In genomic region chr4:153375303-153375702, GRCh38 we compare ENCODE assay signal across 1 cellular context.
TF ChIP-seq lines count a peak whose summit lies in the region.

No MANE protein-coding gene starts in this region.

TF ChIP-seq in K562, 482 proteins besides CTCF, POLR2A, EP300 and RAD21:
- TF ChIP-seq, protein P1, sequence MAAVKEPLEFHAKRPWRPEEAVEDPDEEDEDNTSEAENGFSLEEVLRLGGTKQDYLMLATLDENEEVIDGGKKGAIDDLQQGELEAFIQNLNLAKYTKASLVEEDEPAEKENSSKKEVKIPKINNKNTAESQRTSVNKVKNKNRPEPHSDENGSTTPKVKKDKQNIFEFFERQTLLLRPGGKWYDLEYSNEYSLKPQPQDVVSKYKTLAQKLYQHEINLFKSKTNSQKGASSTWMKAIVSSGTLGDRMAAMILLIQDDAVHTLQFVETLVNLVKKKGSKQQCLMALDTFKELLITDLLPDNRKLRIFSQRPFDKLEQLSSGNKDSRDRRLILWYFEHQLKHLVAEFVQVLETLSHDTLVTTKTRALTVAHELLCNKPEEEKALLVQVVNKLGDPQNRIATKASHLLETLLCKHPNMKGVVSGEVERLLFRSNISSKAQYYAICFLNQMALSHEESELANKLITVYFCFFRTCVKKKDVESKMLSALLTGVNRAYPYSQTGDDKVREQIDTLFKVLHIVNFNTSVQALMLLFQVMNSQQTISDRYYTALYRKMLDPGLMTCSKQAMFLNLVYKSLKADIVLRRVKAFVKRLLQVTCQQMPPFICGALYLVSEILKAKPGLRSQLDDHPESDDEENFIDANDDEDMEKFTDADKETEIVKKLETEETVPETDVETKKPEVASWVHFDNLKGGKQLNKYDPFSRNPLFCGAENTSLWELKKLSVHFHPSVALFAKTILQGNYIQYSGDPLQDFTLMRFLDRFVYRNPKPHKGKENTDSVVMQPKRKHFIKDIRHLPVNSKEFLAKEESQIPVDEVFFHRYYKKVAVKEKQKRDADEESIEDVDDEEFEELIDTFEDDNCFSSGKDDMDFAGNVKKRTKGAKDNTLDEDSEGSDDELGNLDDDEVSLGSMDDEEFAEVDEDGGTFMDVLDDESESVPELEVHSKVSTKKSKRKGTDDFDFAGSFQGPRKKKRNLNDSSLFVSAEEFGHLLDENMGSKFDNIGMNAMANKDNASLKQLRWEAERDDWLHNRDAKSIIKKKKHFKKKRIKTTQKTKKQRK (IDR thresholded peaks at IDR 0.05; ENCODE audit: borderline replicate concordance, low read depth, low read length) = no peak
- TF ChIP-seq ZBTB34 (CRISPR knock-in tag; IDR thresholded peaks at IDR 0.05) = no peak
- no peak for TF ChIP-seq POLR2G (IDR thresholded peaks at IDR 0.05; ENCODE audit: low read depth, low read length)
- TF ChIP-seq KLF10 (CRISPR knock-in tag; IDR thresholded peaks at IDR 0.05) = no peak
- TF ChIP-seq JUND (IDR thresholded peaks at IDR 0.05; ENCODE audit: borderline replicate concordance, low read depth, low read length) = no peak
- TF ChIP-seq JUND (tag; IDR thresholded peaks at IDR 0.05; ENCODE audit: borderline replicate concordance, low read depth, low read length) = no peak
- no peak for TF ChIP-seq BRD4 (IDR thresholded peaks at IDR 0.05)
- no peak for TF ChIP-seq ZNF449 (CRISPR knock-in tag; IDR thresholded peaks at IDR 0.05)
- TF ChIP-seq U2AF2 (optimal IDR thresholded peaks at IDR 0.05; ENCODE audit: low read depth, low read length) = no peak
- no peak for TF ChIP-seq RFX1 (IDR thresholded peaks at IDR 0.05)
- TF ChIP-seq, protein P2, sequence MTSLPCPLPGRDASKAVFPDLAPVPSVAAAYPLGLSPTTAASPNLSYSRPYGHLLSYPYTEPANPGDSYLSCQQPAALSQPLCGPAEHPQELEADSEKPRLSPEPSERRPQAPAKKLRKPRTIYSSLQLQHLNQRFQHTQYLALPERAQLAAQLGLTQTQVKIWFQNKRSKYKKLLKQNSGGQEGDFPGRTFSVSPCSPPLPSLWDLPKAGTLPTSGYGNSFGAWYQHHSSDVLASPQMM (CRISPR knock-in tag; IDR thresholded peaks at IDR 0.05) = no peak
- TF ChIP-seq, protein P3, sequence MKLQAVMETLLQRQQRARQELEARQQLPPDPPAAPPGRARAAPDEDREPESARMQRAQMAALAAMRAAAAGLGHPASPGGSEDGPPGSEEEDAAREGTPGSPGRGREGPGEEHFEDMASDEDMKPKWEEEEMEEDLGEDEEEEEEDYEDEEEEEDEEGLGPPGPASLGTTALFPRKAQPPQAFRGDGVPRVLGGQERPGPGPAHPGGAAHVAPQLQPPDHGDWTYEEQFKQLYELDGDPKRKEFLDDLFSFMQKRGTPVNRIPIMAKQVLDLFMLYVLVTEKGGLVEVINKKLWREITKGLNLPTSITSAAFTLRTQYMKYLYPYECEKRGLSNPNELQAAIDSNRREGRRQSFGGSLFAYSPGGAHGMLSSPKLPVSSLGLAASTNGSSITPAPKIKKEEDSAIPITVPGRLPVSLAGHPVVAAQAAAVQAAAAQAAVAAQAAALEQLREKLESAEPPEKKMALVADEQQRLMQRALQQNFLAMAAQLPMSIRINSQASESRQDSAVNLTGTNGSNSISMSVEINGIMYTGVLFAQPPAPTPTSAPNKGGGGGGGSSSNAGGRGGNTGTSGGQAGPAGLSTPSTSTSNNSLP (IDR thresholded peaks at IDR 0.05; ENCODE audit: borderline replicate concordance, low read depth, low read length) = no peak
- TF ChIP-seq MIER1 (IDR thresholded peaks at IDR 0.05; ENCODE audit: low read depth) = no peak
- TF ChIP-seq YY1 (IDR thresholded peaks at IDR 0.05; ENCODE audit: borderline replicate concordance in 1 of 3, control insufficient read depth in 1 of 3, extremely low read depth in 1 of 3, insufficient read depth in 3 of 3, insufficient read length in 1 of 3, insufficient replicate concordance in 2 of 3, low read depth in 1 of 3, low read length in 2 of 3) = no peak
- no peak for TF ChIP-seq KLF16 (IDR thresholded peaks at IDR 0.05)
- TF ChIP-seq, protein P4, sequence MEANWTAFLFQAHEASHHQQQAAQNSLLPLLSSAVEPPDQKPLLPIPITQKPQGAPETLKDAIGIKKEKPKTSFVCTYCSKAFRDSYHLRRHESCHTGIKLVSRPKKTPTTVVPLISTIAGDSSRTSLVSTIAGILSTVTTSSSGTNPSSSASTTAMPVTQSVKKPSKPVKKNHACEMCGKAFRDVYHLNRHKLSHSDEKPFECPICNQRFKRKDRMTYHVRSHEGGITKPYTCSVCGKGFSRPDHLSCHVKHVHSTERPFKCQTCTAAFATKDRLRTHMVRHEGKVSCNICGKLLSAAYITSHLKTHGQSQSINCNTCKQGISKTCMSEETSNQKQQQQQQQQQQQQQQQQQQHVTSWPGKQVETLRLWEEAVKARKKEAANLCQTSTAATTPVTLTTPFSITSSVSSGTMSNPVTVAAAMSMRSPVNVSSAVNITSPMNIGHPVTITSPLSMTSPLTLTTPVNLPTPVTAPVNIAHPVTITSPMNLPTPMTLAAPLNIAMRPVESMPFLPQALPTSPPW (CRISPR knock-in tag; IDR thresholded peaks at IDR 0.05) = no peak
- TF ChIP-seq HDAC3 (IDR thresholded peaks at IDR 0.05; ENCODE audit: borderline replicate concordance, partially characterized antibody) = no peak
- TF ChIP-seq ZNF586 (CRISPR knock-in tag; conservative IDR thresholded peaks at IDR 0.05) = no peak
- no peak for TF ChIP-seq ELK3 (CRISPR knock-in tag; IDR thresholded peaks at IDR 0.05)
